16 cellular contexts compared by ENCODE assay signal in genomic region chr6:105692630-105693212, GRCh38.
DNase-seq lines count a peak whose midpoint lies in the region; ATAC-seq, FAIRE-seq and TF ChIP-seq lines count a peak whose summit lies in the region.
"Had no signal": no experiment of that assay in that cellular context is flagged by ENCODE, and none has a peak within 500 bp of the region (broad histone marks: within the 10 kb centered on the region; RNA-seq: fewer than 3 reads in every experiment).

No MANE protein-coding gene starts in this region.

- no peaks in the 10 kb centered on the region for H3K4me1 ChIP-seq in K562 (replicated peaks in 1 of 2; ENCODE audit: control insufficient read depth in 2 of 2, insufficient read depth in 2 of 2, low read length in 2 of 2)
- H3K4me1 ChIP-seq: colonic mucosa, psoas muscle, upper lobe of left lung had no signal

- ATAC-seq in K562 (no peak), GM21619 (IDR thresholded peaks at IDR 0.05; ENCODE audit: unreplicated experiment) (no peak), GM19395 (IDR thresholded peaks at IDR 0.05; ENCODE audit: unreplicated experiment) (no peak), GM21825 (IDR thresholded peaks at IDR 0.05; ENCODE audit: unreplicated experiment) (no peak)
- ATAC-seq: activated CD8-positive, alpha-beta T cell treated with anti-CD3 and anti-CD28 coated beads, Interleukin-2, amount 10 ng/mL, durations not matched to agents 7 days and 5 days; left lobe of liver; psoas muscle had no signal

- H3K9me1 ChIP-seq in K562 (ENCODE audit: control insufficient read depth, insufficient read depth, low read length), result no peaks in the 10 kb centered on the region

- BruUV-seq in K562 (replicated peaks; lab: Mats Ljungman, UMichigan), result no TSS peak

- CTCF ChIA-PET in K562 (lab: Yijun Ruan, JAX; ENCODE audit: low intra/inter-chr PET ratio), result no interaction called here

- no peak for TF ChIP-seq CTCF in K562 (IDR thresholded peaks at IDR 0.05 in 2 of 3, conservative IDR thresholded peaks at IDR 0.05 in 1 of 3; ENCODE audit: insufficient read depth in 2 of 3, low read depth in 1 of 3, low read length in 3 of 3)

- intact Hi-C loops in K562 (cut with micrococcal nuclease), result no loop called here

- no peaks in the 10 kb centered on the region for H3K79me2 ChIP-seq in K562 (ENCODE audit: control insufficient read depth, insufficient read depth, low read length)

- no peak for TF ChIP-seq EP300 in K562 (IDR thresholded peaks at IDR 0.05; ENCODE audit: low read length)

- no peak overlapping the region for H3K4me2 ChIP-seq in K562 (ENCODE audit: insufficient read depth, low read length)

- no peak for TF ChIP-seq RAD21 in K562 (CRISPR knock-in tag; conservative IDR thresholded peaks at IDR 0.05 in 1 of 2, IDR thresholded peaks at IDR 0.05 in 1 of 2)

- no peak for FAIRE-seq in K562 (lab: Jason Lieb, UNC)

- WGBS in K562 (ENCODE audit: insufficient coverage, low coverage, missing lambda C conversion rate), result 2% methylated on average over 4 of the region's 4 CpGs

- H3K9ac ChIP-seq in K562 (ENCODE audit: insufficient read depth in 1 of 2, low read depth in 2 of 2, low read length in 2 of 2), result no peak overlapping the region

- in situ Hi-C loops in K562 (cut with MboI), result no loop called here

- H3K27ac ChIP-seq in K562 (ENCODE audit: extremely low read depth, low read depth, low read length), result no peak overlapping the region
- H3K27ac ChIP-seq: colonic mucosa, esophagus squamous epithelium, psoas muscle, upper lobe of left lung had no signal

- H3K4me3 ChIP-seq in K562, result no peak overlapping the region
- H3K4me3 ChIP-seq: colonic mucosa, esophagus squamous epithelium, psoas muscle, upper lobe of left lung had no signal

- peak; percentile 61 for DNase-seq in DMS79 treated with DMSO at 0.1 percent for 48 hours (lab: John Stamatoyannopoulos, UW)
- peak; percentile 88 for DNase-seq in NCI-H1105 (lab: John Stamatoyannopoulos, UW)
- DNase-seq in NCI-H345 treated with DMSO at 0.1 percent for 48 hours (lab: John Stamatoyannopoulos, UW; ENCODE audit: unreplicated experiment), result peak; percentile 93
- DNase-seq in K562 (ENCODE audit: extremely low read depth in 1 of 4, low spot score in 3 of 4), result no peak
- DNase-seq in Ammon's horn (ENCODE audit: low spot score), result no peak
- DNase-seq: activated CD8-positive, alpha-beta T cell treated with anti-CD3 and anti-CD28 coated beads, Interleukin-2, amount 10 ng/mL, durations not matched to agents 7 days and 5 days; aorta; colonic mucosa; esophagus squamous epithelium; NCI-H226; psoas muscle; upper lobe of left lung had no signal

- H4K20me1 ChIP-seq in K562 (replicated peaks; ENCODE audit: control insufficient read depth, insufficient read depth, low read length), result no peaks in the 10 kb centered on the region

- TF ChIP-seq POLR2A in K562 (conservative IDR thresholded peaks at IDR 0.05), result no peak

- H3K36me3 ChIP-seq in K562 (ENCODE audit: control insufficient read depth, insufficient read depth, low read length), result no peaks in the 10 kb centered on the region
- H3K36me3 ChIP-seq: colonic mucosa, esophagus squamous epithelium, upper lobe of left lung had no signal

- POLR2A ChIA-PET in K562 (lab: Yijun Ruan, JAX), result interaction anchor here (0.6 kb wide), 1 partner anchor 200 kb away, joined by 4 read pairs; no protein-coding TSS in a partner anchor

- no peak overlapping the region for H2AFZ ChIP-seq in K562 (ENCODE audit: low read depth, low read length)

- no peaks in the 10 kb centered on the region; a peak in 1 of 5 replicates for H3K27me3 ChIP-seq in K562 (ENCODE audit: control insufficient read depth in 2 of 2, insufficient read depth in 2 of 2, low read length in 2 of 2)
- H3K27me3 ChIP-seq: colonic mucosa, esophagus squamous epithelium, upper lobe of left lung had no signal

- no peaks in the 10 kb centered on the region for H3K9me3 ChIP-seq in K562 (replicated peaks; ENCODE audit: control insufficient read depth, insufficient read depth, low read depth, low read length)
- H3K9me3 ChIP-seq: colonic mucosa, upper lobe of left lung had no signal

TF ChIP-seq in K562, 482 proteins besides CTCF, POLR2A, EP300 and RAD21:
- no peak for TF ChIP-seq HOXB6 (CRISPR knock-in tag; IDR thresholded peaks at IDR 0.05; ENCODE audit: borderline replicate concordance)
- TF ChIP-seq CBX1 (IDR thresholded peaks at IDR 0.05; ENCODE audit: low read depth), result no peak
- no peak for TF ChIP-seq FOXK2 (conservative IDR thresholded peaks at IDR 0.05 in 1 of 2, IDR thresholded peaks at IDR 0.05 in 1 of 2; ENCODE audit: low read depth in 2 of 2)
- TF ChIP-seq BCLAF1 (IDR thresholded peaks at IDR 0.05; ENCODE audit: borderline replicate concordance in 1 of 2, control insufficient read depth in 1 of 2, low read depth in 2 of 2, low read length in 1 of 2), result no peak
- TF ChIP-seq GTF2F1 (IDR thresholded peaks at IDR 0.05; ENCODE audit: low read depth, low read length), result no peak
- 0 out of 2 replicates have a peak, but pooled peaks have one; percentile 14 for TF ChIP-seq SPI1 (IDR thresholded peaks at IDR 0.05; ENCODE audit: borderline replicate concordance, low read depth, low read length)
- no peak for TF ChIP-seq NR4A1 (CRISPR knock-in tag; IDR thresholded peaks at IDR 0.05)
- TF ChIP-seq NR4A1 (tag; IDR thresholded peaks at IDR 0.05), result no peak
- no peak for TF ChIP-seq CBFB (CRISPR knock-in tag; IDR thresholded peaks at IDR 0.05)
- TF ChIP-seq RHOXF2B (CRISPR knock-in tag; conservative IDR thresholded peaks at IDR 0.05), result no peak

Comparison
In these comparisons a context has a peak if more than half of its experiments do, and no peak if none do; other contexts are left out.
1. DNase-seq: peak in DMS79 treated with DMSO at 0.1 percent for 48 hours (single experiment), NCI-H1105 (single experiment) and NCI-H345 treated with DMSO at 0.1 percent for 48 hours (single experiment); none in K562 (0 of 4) and Ammon's horn (single experiment).